In the genomic region with DNA sequence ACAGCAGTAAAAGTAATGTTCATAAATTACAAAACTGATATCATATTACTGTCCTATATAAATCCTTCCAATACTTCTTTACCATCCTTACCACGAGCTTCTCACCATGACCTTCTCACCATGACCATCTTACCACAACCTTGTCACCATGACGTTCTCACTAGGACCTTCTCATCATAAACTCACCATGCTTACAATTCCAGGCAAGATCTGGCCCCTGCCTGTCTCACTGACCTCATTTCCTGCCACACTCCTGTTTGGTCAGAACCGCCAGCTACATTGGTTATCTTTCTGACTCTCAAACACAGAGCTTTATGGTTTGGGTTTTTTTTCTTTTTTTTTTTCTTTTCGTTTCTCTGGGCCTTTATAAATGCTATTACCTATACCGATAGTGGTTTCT, we compare ENCODE assay signal across 13 cellular contexts.
A peak's percentile ranks its signal among the peaks of the same experiment; 100 is the strongest.
DNase-seq lines count a peak whose midpoint lies in the region; ATAC-seq and TF ChIP-seq lines count a peak whose summit lies in the region.
"Had no signal": no experiment of that assay in that cellular context is flagged by ENCODE, and none has a peak within 500 bp of the region (broad histone marks: within the 10 kb centered on the region; RNA-seq: fewer than 3 reads in every experiment).

No MANE protein-coding gene starts in this region.

- intact Hi-C loops in activated T-helper 1 cell treated with anti-CD3 and anti-CD28 coated beads, Interleukin-12 subunit alpha, Interleukin-12 subunit beta, Interleukin-2, Interleukin-4 antibody, amounts not matched to agents 30 ng/mL and 10 ng/mL and 1 ng/mL, durations not matched to agents 14 hours and 24 hours and 36 hours (cut with micrococcal nuclease) = loop anchor here (1.0 to 5.0 kb wide), 6 partner anchors 14 to 318 kb away; no protein-coding TSS in a partner anchor
- intact Hi-C loops in mucosa of descending colon (cut with DNase I, micrococcal nuclease) = no loop called here

- H3K9me3 Mint-ChIP-seq in activated T-helper 1 cell treated with anti-CD3 and anti-CD28 coated beads, Interleukin-12 subunit alpha, Interleukin-12 subunit beta, Interleukin-2, Interleukin-4 antibody, amounts not matched to agents 30 ng/mL and 10 ng/mL and 1 ng/mL, durations not matched to agents 14 hours and 24 hours and 36 hours = peaks cover 45% of the 10 kb centered on the region
- peaks cover 4% of the 10 kb centered on the region for H3K9me3 Mint-ChIP-seq in stimulated activated memory B cell treated with anti-CD40 and anti-IgM and Interleukin-4, amounts not matched to agents 10 μg/mL and 1 μg/mL and 100 μg/mL, for 72 hours

- TF ChIP-seq CTCF in mucosa of descending colon (IDR thresholded peaks at IDR 0.05) = no peak

- DNase-seq in NCI-H146 (lab: John Stamatoyannopoulos, UW) (peak; percentile 34), NCI-H146 treated with DMSO at 0.1 percent for 48 hours (lab: John Stamatoyannopoulos, UW; ENCODE audit: unreplicated experiment) (no peak), M059J (ENCODE audit: low read depth) (peak; percentile 27), mucosa of descending colon (peak in 1 of 3 donors; percentile 39), globus pallidus (ENCODE audit: low spot score) (no peak), NCI-H187 (lab: John Stamatoyannopoulos, UW) (no peak)
- DNase-seq in activated T-helper 1 cell treated with anti-CD3 and anti-CD28 coated beads, Interleukin-12 subunit alpha, Interleukin-12 subunit beta, Interleukin-2, Interleukin-4 antibody, amounts not matched to agents 30 ng/mL and 10 ng/mL and 1 ng/mL, durations not matched to agents 14 hours and 24 hours and 36 hours (ENCODE audit: low spot score) = peak; percentile 35
- DNase-seq: cerebellar nuclear complex, DMS 273 treated with DMSO at 0.1 percent for 48 hours, esophagus squamous epithelium, H7 had no signal

- peak overlapping the region; percentile 81 for H3K27ac Mint-ChIP-seq in activated T-helper 1 cell treated with anti-CD3 and anti-CD28 coated beads, Interleukin-12 subunit alpha, Interleukin-12 subunit beta, Interleukin-2, Interleukin-4 antibody, amounts not matched to agents 30 ng/mL and 10 ng/mL and 1 ng/mL, durations not matched to agents 14 hours and 24 hours and 36 hours
- H3K27ac Mint-ChIP-seq in stimulated activated memory B cell treated with anti-CD40 and anti-IgM and Interleukin-4, amounts not matched to agents 10 μg/mL and 1 μg/mL and 100 μg/mL, for 72 hours = no peak overlapping the region

- H3K36me3 Mint-ChIP-seq in activated T-helper 1 cell treated with anti-CD3 and anti-CD28 coated beads, Interleukin-12 subunit alpha, Interleukin-12 subunit beta, Interleukin-2, Interleukin-4 antibody, amounts not matched to agents 30 ng/mL and 10 ng/mL and 1 ng/mL, durations not matched to agents 14 hours and 24 hours and 36 hours (ENCODE audit: low read depth) = peaks cover 47% of the 10 kb centered on the region
- H3K36me3 Mint-ChIP-seq in stimulated activated memory B cell treated with anti-CD40 and anti-IgM and Interleukin-4, amounts not matched to agents 10 μg/mL and 1 μg/mL and 100 μg/mL, for 72 hours = no peaks in the 10 kb centered on the region

- peak overlapping the region; percentile 8 for H3K4me3 Mint-ChIP-seq in activated T-helper 1 cell treated with anti-CD3 and anti-CD28 coated beads, Interleukin-12 subunit alpha, Interleukin-12 subunit beta, Interleukin-2, Interleukin-4 antibody, amounts not matched to agents 30 ng/mL and 10 ng/mL and 1 ng/mL, durations not matched to agents 14 hours and 24 hours and 36 hours
- H3K4me3 Mint-ChIP-seq in stimulated activated memory B cell treated with anti-CD40 and anti-IgM and Interleukin-4, amounts not matched to agents 10 μg/mL and 1 μg/mL and 100 μg/mL, for 72 hours = no peak overlapping the region

- no peaks in the 10 kb centered on the region for H3K4me1 ChIP-seq in mucosa of descending colon (ENCODE audit: low read depth)
- H3K4me1 ChIP-seq: A549 had no signal

- no peaks in the 10 kb centered on the region for H3K9me3 ChIP-seq in mucosa of descending colon
- H3K9me3 ChIP-seq: A549, esophagus squamous epithelium had no signal

- H3K4me1 Mint-ChIP-seq in activated T-helper 1 cell treated with anti-CD3 and anti-CD28 coated beads, Interleukin-12 subunit alpha, Interleukin-12 subunit beta, Interleukin-2, Interleukin-4 antibody, amounts not matched to agents 30 ng/mL and 10 ng/mL and 1 ng/mL, durations not matched to agents 14 hours and 24 hours and 36 hours (ENCODE audit: low read depth) = peaks cover 44% of the 10 kb centered on the region
- no peaks in the 10 kb centered on the region for H3K4me1 Mint-ChIP-seq in stimulated activated memory B cell treated with anti-CD40 and anti-IgM and Interleukin-4, amounts not matched to agents 10 μg/mL and 1 μg/mL and 100 μg/mL, for 72 hours

- H3K4me3 ChIP-seq in mucosa of descending colon = no peak overlapping the region
- H3K4me3 ChIP-seq: A549, esophagus squamous epithelium had no signal

- H3K36me3 ChIP-seq in mucosa of descending colon (ENCODE audit: low read depth) = no peaks in the 10 kb centered on the region
- H3K36me3 ChIP-seq: esophagus squamous epithelium had no signal

- peak; percentile 65 for ATAC-seq in mucosa of descending colon
- ATAC-seq in stimulated activated memory B cell treated with anti-CD40 and anti-IgM and Interleukin-4, amounts not matched to agents 10 μg/mL and 1 μg/mL and 100 μg/mL, for 72 hours = no peak
- ATAC-seq: A549 had no signal

- H3K27me3 Mint-ChIP-seq in activated T-helper 1 cell treated with anti-CD3 and anti-CD28 coated beads, Interleukin-12 subunit alpha, Interleukin-12 subunit beta, Interleukin-2, Interleukin-4 antibody, amounts not matched to agents 30 ng/mL and 10 ng/mL and 1 ng/mL, durations not matched to agents 14 hours and 24 hours and 36 hours (ENCODE audit: insufficient read depth) = no peaks in the 10 kb centered on the region
- peaks cover 24% of the 10 kb centered on the region for H3K27me3 Mint-ChIP-seq in stimulated activated memory B cell treated with anti-CD40 and anti-IgM and Interleukin-4, amounts not matched to agents 10 μg/mL and 1 μg/mL and 100 μg/mL, for 72 hours

Comparison
In these comparisons a context has a peak if more than half of its experiments do, and no peak if none do; other contexts are left out.
1. DNase-seq: peak in NCI-H146 (single experiment), M059J (single experiment) and activated T-helper 1 cell treated with anti-CD3 and anti-CD28 coated beads, Interleukin-12 subunit alpha, Interleukin-12 subunit beta, Interleukin-2, Interleukin-4 antibody, amounts not matched to agents 30 ng/mL and 10 ng/mL and 1 ng/mL, durations not matched to agents 14 hours and 24 hours and 36 hours (single experiment); none in NCI-H146 treated with DMSO at 0.1 percent for 48 hours (single experiment), globus pallidus (single experiment) and NCI-H187 (0 of 2).